ENCODE assay signal across 29 cellular contexts in the genomic region with DNA sequence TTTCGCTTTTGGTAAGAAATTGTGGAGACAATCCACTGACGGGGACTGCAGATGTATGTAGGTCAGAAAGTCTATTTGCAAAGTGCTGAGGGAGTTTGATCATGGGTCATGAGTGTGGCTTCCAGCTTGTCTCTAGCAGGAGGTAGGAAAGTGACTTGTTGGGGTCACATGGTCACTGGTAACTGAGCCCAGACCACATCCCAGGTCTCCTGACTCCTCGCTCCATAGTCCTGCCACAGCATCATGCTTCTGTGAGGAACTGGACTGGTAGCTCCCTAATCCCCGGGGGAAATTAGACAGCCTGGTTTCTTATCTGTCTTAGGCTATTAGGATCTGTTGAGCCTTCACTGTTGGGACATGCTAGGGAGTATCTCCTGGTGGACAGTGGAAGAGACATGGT.
"Had no signal": no experiment of that assay in that cellular context is flagged by ENCODE, and none has a peak within 500 bp of the region (broad histone marks: within the 10 kb centered on the region; RNA-seq: fewer than 3 reads in every experiment).

No MANE protein-coding gene starts in this region.

- H3K4me3 ChIP-seq: esophagus muscularis mucosa, gastroesophageal sphincter, heart right ventricle had no signal

- H3K27me3 ChIP-seq: brain microvascular endothelial cell, heart right ventricle had no signal

- H3K36me3 ChIP-seq: brain microvascular endothelial cell, gastroesophageal sphincter, WERI-Rb-1 had no signal

- DNase-seq: activated B cell treated with CpG ODN at 0.5 μM for 24 hours; activated CD4-positive, alpha-beta T cell treated with anti-CD3 and anti-CD28 coated beads for 48 hours; activated CD4-positive, alpha-beta T cell treated with anti-CD3 and anti-CD28 coated beads, Interleukin-2, amount 50 U/mL, for 1 hour; activated CD4-positive, alpha-beta T cell treated with anti-CD3 and anti-CD28 coated beads, Interleukin-2, amount 50 U/mL, for 48 hours; activated CD8-positive, alpha-beta memory T cell treated with anti-CD3 and anti-CD28 coated beads for 24 hours; activated CD8-positive, alpha-beta T cell treated with anti-CD3 and anti-CD28 coated beads for 36 hours; activated effector memory CD4-positive, alpha-beta T cell treated with Interleukin-2 at 50 U/mL for 16 hours; activated gamma-delta T cell treated with Interleukin-2 at 50 U/mL for 16 hours; activated naive CD4-positive, alpha-beta T cell treated with anti-CD3 and anti-CD28 coated beads, Interleukin-2, amount 50 U/mL, for 16 hours; activated naive CD4-positive, alpha-beta T cell treated with Interleukin-2 at 50 U/mL for 16 hours; activated T-cell treated with anti-CD3 and anti-CD28 coated beads, Interleukin-2, amount 50 U/mL, for 4 hours; amniotic stem cell; anterior cingulate cortex; brain microvascular endothelial cell; caudate nucleus; cortex of kidney; dermis blood vessel endothelial cell; effector CD4-positive, alpha-beta T cell; effector memory CD8-positive, alpha-beta T cell; erythroblast; heart right ventricle; T-helper 17 cell; T1000; WERI-Rb-1 had no signal

- ATAC-seq: activated CD4-positive, CD25-positive, alpha-beta regulatory T cell treated with anti-CD3 and anti-CD28 coated beads, Interleukin-2, amount 50 U/mL, for 24 hours; activated CD8-positive, alpha-beta T cell treated with anti-CD3 and anti-CD28 coated beads for 36 hours; activated T-cell treated with anti-CD3 and anti-CD28 coated beads, Interleukin-2, amount 50 U/mL, for 4 hours; activated T-helper 17 cell treated with anti-CD3 and anti-CD28 coated beads, Interleukin-2, amount 50 U/mL, for 72 hours; effector memory CD8-positive, alpha-beta T cell; foreskin keratinocyte; gastroesophageal sphincter; heart right ventricle; T-helper 17 cell had no signal

- H3K27ac ChIP-seq: brain microvascular endothelial cell, esophagus muscularis mucosa, foreskin keratinocyte, gastroesophageal sphincter, heart right ventricle, WERI-Rb-1 had no signal

- H3K4me1 ChIP-seq: esophagus muscularis mucosa, foreskin keratinocyte, gastroesophageal sphincter had no signal

- H3K9me3 ChIP-seq: esophagus muscularis mucosa, gastroesophageal sphincter, heart right ventricle had no signal
